In the genomic region with DNA sequence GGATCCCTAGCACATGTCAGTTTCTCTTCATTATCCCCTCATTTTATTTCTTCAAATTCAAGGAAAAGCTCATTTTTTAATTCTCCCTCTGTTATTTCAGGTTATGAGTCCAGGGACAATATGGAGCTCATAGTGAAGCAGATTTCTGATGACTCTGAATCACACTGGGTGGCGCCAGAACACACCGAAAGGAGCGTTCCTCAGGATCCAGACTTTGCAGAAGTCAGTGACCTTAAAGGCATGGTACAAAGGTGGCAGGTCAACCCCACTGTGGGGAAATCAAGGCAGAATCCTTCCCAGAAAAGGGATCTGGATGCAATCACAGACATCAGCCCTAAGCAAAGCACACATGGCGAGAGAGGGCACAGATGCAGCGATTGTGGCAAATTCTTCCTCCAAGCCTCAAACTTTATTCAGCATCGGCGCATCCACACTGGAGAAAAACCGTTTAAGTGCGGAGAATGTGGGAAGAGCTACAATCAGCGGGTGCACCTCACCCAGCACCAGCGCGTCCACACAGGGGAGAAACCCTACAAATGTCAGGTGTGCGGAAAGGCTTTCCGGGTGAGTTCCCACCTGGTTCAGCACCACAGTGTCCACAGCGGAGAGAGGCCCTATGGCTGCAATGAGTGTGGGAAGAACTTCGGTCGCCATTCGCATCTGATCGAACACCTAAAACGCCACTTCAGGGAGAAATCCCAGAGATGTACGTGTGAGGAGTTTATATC, we compare ENCODE assay signal across 2 cellular contexts.
TF ChIP-seq lines count a peak whose summit lies in the region.

No MANE protein-coding gene starts in this region.

TF ChIP-seq in K562, 482 proteins besides CTCF, POLR2A, EP300 and RAD21:
- TF ChIP-seq IRF2 (CRISPR knock-in tag; IDR thresholded peaks at IDR 0.05): no peak
- TF ChIP-seq SMC3 (conservative IDR thresholded peaks at IDR 0.05; ENCODE audit: insufficient read depth, low read depth, low read length): peak; percentile 45; the same call in 1 of the 2 replicates

TF ChIP-seq in neural cell, 6 proteins besides CTCF, POLR2A, EP300 and RAD21:
- TF ChIP-seq POLR2AphosphoS5 (IDR thresholded peaks at IDR 0.05): no peak
- no peak for TF ChIP-seq TAF1 (IDR thresholded peaks at IDR 0.05; ENCODE audit: low read depth)
- TF ChIP-seq SMC3 (conservative IDR thresholded peaks at IDR 0.05; ENCODE audit: poor library complexity): peak; percentile 33
